ENCODE assay signal across 1 cellular context in genomic region chr2:20050104-20050711, GRCh38.
TF ChIP-seq lines count a peak whose summit lies in the region.

No MANE protein-coding gene starts in this region.

TF ChIP-seq in K562, 482 proteins besides CTCF, POLR2A, EP300 and RAD21 (continued from another document and continues in another):
- TF ChIP-seq ZNF609 (CRISPR knock-in tag; IDR thresholded peaks at IDR 0.05; ENCODE audit: borderline replicate concordance) (no peak), NBN (IDR thresholded peaks at IDR 0.05; ENCODE audit: low read depth) (no peak; the same call in 1 of the 2 replicates), SMAD1 (IDR thresholded peaks at IDR 0.05; ENCODE audit: low read depth, low read length, partially characterized antibody) (peak; percentile 27), PML (IDR thresholded peaks at IDR 0.05; ENCODE audit: low read length) (peak; percentile 75; the same call in 1 of the 2 replicates), HES1 (IDR thresholded peaks at IDR 0.05; ENCODE audit: low read depth) (no peak), ZNF133 (CRISPR knock-in tag; IDR thresholded peaks at IDR 0.05) (no peak), POLR2AphosphoS5 (IDR thresholded peaks at IDR 0.05; ENCODE audit: control insufficient read depth, insufficient read depth, low read depth, low read length) (peak; percentile 53; the same call in 1 of the 2 replicates), PTTG1 (tag; IDR thresholded peaks at IDR 0.05; ENCODE audit: low read depth) (no peak), ZNF23 (CRISPR knock-in tag; IDR thresholded peaks at IDR 0.05) (no peak), HLTF (IDR thresholded peaks at IDR 0.05) (no peak), HIVEP1 (CRISPR knock-in tag; IDR thresholded peaks at IDR 0.05) (no peak), CBFA2T3 (IDR thresholded peaks at IDR 0.05) (peak; percentile 74), ZNF668 (CRISPR knock-in tag; IDR thresholded peaks at IDR 0.05) (no peak), CLOCK (CRISPR knock-in tag; IDR thresholded peaks at IDR 0.05; ENCODE audit: borderline replicate concordance) (no peak), PHTF2 (CRISPR knock-in tag; IDR thresholded peaks at IDR 0.05) (no peak), RNF2 (IDR thresholded peaks at IDR 0.05) (no peak), MAX (CRISPR knock-in tag; IDR thresholded peaks at IDR 0.05) (no peak), ZNF589 (CRISPR knock-in tag; IDR thresholded peaks at IDR 0.05; ENCODE audit: low read depth) (no peak), SMAD4 (CRISPR knock-in tag; conservative IDR thresholded peaks at IDR 0.05) (no peak), ZFPM2 (CRISPR knock-in tag; IDR thresholded peaks at IDR 0.05) (no peak), PTRF (tag; IDR thresholded peaks at IDR 0.05) (no peak), ZNF316 (IDR thresholded peaks at IDR 0.05) (peak; percentile 73), CBX1 (IDR thresholded peaks at IDR 0.05; ENCODE audit: low read depth) (no peak), ZNF75A (CRISPR knock-in tag; IDR thresholded peaks at IDR 0.05) (no peak), ZNF584 (CRISPR knock-in tag; IDR thresholded peaks at IDR 0.05; ENCODE audit: low read depth) (no peak), ZNF311 (CRISPR knock-in tag; IDR thresholded peaks at IDR 0.05) (no peak), GTF2A2 (tag; IDR thresholded peaks at IDR 0.05) (no peak), NFIC (IDR thresholded peaks at IDR 0.05) (peak; percentile 95), ZKSCAN3 (CRISPR knock-in tag; IDR thresholded peaks at IDR 0.05) (no peak), TAL1 (IDR thresholded peaks at IDR 0.05) (peak; percentile 44; the same call in 1 of the 2 replicates), MLX (CRISPR knock-in tag; conservative IDR thresholded peaks at IDR 0.05) (no peak), PURB (CRISPR knock-in tag; IDR thresholded peaks at IDR 0.05; ENCODE audit: low read depth) (no peak), ARID4B (CRISPR knock-in tag; IDR thresholded peaks at IDR 0.05) (no peak), RUNX1 (IDR thresholded peaks at IDR 0.05; ENCODE audit: low read depth) (no peak), MIER1 (IDR thresholded peaks at IDR 0.05; ENCODE audit: low read depth) (no peak), HMGN3 (IDR thresholded peaks at IDR 0.05; ENCODE audit: borderline replicate concordance, extremely low read depth, insufficient read length, low read depth, low read length) (no peak), RERE (CRISPR knock-in tag; IDR thresholded peaks at IDR 0.05; ENCODE audit: borderline replicate concordance) (no peak), RCOR1 (IDR thresholded peaks at IDR 0.05; ENCODE audit: borderline replicate concordance in 1 of 2, low read depth in 2 of 2, low read length in 2 of 2) (peak in 1 of 2 experiments; percentile 57; a peak in 2 of 4 replicates), CXXC5 (CRISPR knock-in tag; IDR thresholded peaks at IDR 0.05) (no peak), YY1 (IDR thresholded peaks at IDR 0.05; ENCODE audit: borderline replicate concordance in 1 of 3, control insufficient read depth in 1 of 3, extremely low read depth in 1 of 3, insufficient read depth in 3 of 3, insufficient read length in 1 of 3, insufficient replicate concordance in 2 of 3, low read depth in 1 of 3, low read length in 2 of 3) (no peak), YBX1 (IDR thresholded peaks at IDR 0.05) (no peak), NFIX (CRISPR knock-in tag; IDR thresholded peaks at IDR 0.05; ENCODE audit: low read depth) (no peak), SRF (CRISPR knock-in tag; IDR thresholded peaks at IDR 0.05) (no peak), ZEB2 (IDR thresholded peaks at IDR 0.05) (no peak), ARNT (IDR thresholded peaks at IDR 0.05) (no peak), ILK (tag; IDR thresholded peaks at IDR 0.05; ENCODE audit: borderline replicate concordance, low read depth) (no peak), KHSRP (IDR thresholded peaks at IDR 0.05) (no peak), CBX5 (IDR thresholded peaks at IDR 0.05; ENCODE audit: borderline replicate concordance, low read depth) (no peak), IRF2 (CRISPR knock-in tag; IDR thresholded peaks at IDR 0.05) (no peak), NFE2L1 (tag; IDR thresholded peaks at IDR 0.05; ENCODE audit: borderline replicate concordance, low read depth) (no peak), ZBED1 (IDR thresholded peaks at IDR 0.05) (0 out of 2 replicates have a peak, but pooled peaks have one; percentile 32), MECOM (CRISPR knock-in tag; IDR thresholded peaks at IDR 0.05) (no peak), ZNF197 (CRISPR knock-in tag; IDR thresholded peaks at IDR 0.05; ENCODE audit: low read depth) (no peak), ZNF830 (CRISPR knock-in tag; IDR thresholded peaks at IDR 0.05) (no peak), NONO (IDR thresholded peaks at IDR 0.05; ENCODE audit: low read depth in 2 of 2, low read length in 1 of 2) (no peak), TCF3 (CRISPR knock-in tag; IDR thresholded peaks at IDR 0.05) (peak; percentile 55; the same call in 1 of the 2 replicates), TEAD1 (CRISPR knock-in tag; IDR thresholded peaks at IDR 0.05) (no peak)
